In the genomic region with DNA sequence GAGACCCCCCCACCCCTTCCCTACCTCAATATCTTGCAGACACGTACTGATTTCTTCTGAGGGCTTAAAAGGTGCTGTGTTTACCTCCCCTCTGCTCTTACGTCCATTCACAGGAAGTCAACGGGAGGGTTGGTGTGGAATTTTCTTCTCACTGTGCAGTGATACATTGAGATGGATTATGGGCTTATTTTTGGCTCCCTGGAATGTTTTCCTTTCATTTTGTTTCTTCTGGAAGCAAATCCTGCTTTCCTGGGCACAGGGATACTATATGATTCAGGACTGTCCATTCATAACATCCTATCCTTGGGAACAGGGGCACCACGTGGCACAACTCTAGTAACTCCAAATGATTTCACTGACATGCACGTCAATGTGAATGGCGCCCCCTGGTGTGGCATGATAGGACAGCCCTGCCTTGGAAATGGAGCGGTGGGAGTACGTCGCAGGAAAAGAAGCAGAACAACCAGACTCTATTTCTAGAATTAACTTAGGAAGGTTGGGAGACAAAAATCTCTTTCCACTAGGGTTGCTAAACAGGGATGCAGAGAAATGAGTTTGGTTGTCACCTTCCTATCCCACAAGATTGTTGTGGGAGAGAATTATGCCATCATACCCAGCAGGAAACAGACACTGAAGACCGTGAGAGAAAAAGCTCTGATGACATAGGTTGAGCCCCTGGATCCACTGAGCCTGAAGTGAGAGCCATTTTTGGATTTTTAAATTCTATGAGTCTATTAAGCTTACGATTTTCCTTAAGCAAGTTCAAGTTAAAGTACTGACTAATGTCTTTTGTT, we compare ENCODE assay signal across 8 cellular contexts.
A peak's percentile ranks its signal among the peaks of the same experiment; 100 is the strongest.
DNase-seq lines count a peak whose midpoint lies in the region; ATAC-seq and TF ChIP-seq lines count a peak whose summit lies in the region.

No MANE protein-coding gene starts in this region.

- TF ChIP-seq CTCF in WI38 (IDR thresholded peaks at IDR 0.05; ENCODE audit: low read depth, low read length): peak; percentile 83

- DNase-seq in AG08395 (ENCODE audit: low spot score) (peak; percentile 53), NCI-H1694 (lab: John Stamatoyannopoulos, UW) (peak; percentile 19), left kidney (ENCODE audit: low read depth, low spot score) (peak; percentile 82)
- peak; percentile 23 to 32 for DNase-seq in central memory CD8-positive, alpha-beta T cell (ENCODE audit: low spot score in 2 of 2)
- DNase-seq in stimulated activated CD4-positive, alpha-beta T cell treated with anti-CD3 and anti-CD28 coated beads, Interleukin-4, amount 100 ng/mL, for 48 hours (ENCODE audit: low read depth in 2 of 2): peak; percentile 49 to 63

- H3K9me3 Mint-ChIP-seq in central memory CD8-positive, alpha-beta T cell: no peaks in the 10 kb centered on the region

- H3K4me3 ChIP-seq in WI38 (ENCODE audit: low read depth, low read length): no peak overlapping the region

- no peaks in the 10 kb centered on the region for H3K4me1 Mint-ChIP-seq in central memory CD8-positive, alpha-beta T cell

- peak; percentile 26 for ATAC-seq in GM19035 (IDR thresholded peaks at IDR 0.05; ENCODE audit: unreplicated experiment)
- no peak for ATAC-seq in central memory CD8-positive, alpha-beta T cell (replicated peaks; ENCODE audit: extremely low read depth, poor library complexity, severe bottlenecking)
- ATAC-seq in GM21737 (IDR thresholded peaks at IDR 0.05; ENCODE audit: unreplicated experiment): no peak

- H3K4me3 Mint-ChIP-seq in central memory CD8-positive, alpha-beta T cell: no peak overlapping the region

- no peak overlapping the region for H3K27ac Mint-ChIP-seq in central memory CD8-positive, alpha-beta T cell (ENCODE audit: low read depth)

- peaks cover 33% of the 10 kb centered on the region for H3K27me3 Mint-ChIP-seq in central memory CD8-positive, alpha-beta T cell

- peaks cover 2% of the 10 kb centered on the region for H3K36me3 Mint-ChIP-seq in central memory CD8-positive, alpha-beta T cell (ENCODE audit: insufficient read depth)

Comparison
In these comparisons a context has a peak if more than half of its experiments do, and no peak if none do; other contexts are left out.
1. DNase-seq: peak in every context shown above with its lines; median percentile 82 in left kidney; 56 in stimulated activated CD4-positive, alpha-beta T cell treated with anti-CD3 and anti-CD28 coated beads, Interleukin-4, amount 100 ng/mL, for 48 hours; 53 in AG08395; 28 in central memory CD8-positive, alpha-beta T cell; 19 in NCI-H1694.